Comparison of ENCODE assay signal across 11 cellular contexts in the genomic region with DNA sequence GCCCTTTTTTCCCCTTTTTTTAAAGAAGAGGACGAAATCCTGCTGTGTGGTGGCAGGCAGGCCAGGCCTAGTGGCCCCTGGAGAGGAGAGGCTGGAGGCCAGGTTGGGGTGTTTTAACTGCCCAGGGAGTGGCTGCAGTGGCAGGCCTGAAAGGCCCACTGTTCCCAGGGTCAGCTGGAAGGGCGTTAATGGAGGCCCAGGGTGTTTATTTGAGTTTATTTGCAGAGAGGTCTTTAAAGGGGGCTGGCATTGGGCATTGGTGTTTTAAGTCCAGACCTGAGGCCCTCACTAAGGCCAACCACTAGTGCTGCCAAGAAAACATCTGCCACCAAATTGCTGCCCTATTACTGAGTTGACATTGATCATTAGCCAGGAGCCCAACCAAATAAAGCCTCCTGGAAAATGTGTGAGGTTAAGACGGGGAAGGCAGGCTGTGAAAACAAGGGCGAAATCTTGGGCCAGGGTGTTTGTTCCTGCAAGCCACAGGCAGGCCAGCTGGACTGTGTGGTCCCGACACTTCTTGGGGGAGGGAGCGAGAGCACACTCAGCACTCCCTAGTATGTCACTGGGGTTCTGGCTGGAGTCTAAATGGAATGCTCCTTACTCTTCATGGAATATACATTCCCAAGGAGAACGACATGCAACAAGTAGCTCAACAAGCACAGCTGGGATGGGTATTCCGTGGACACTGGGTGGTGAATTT. TPM values are rescaled to one million over a fixed set of nuclear protein-coding genes. Genes with fewer than 3 reads are reported as not detected.
DNase-seq lines count a peak whose midpoint lies in the region; ATAC-seq and TF ChIP-seq lines count a peak whose summit lies in the region.
"Had no signal": no experiment of that assay in that cellular context is flagged by ENCODE, and none has a peak within 500 bp of the region (broad histone marks: within the 10 kb centered on the region; RNA-seq: fewer than 3 reads in every experiment).

No MANE protein-coding gene starts in this region.

- no peak overlapping the region for H2AFZ ChIP-seq in mesenchymal stem cell (ENCODE audit: low read depth, low read length)

- H3K4me2 ChIP-seq in mesenchymal stem cell (ENCODE audit: low read length, poor library complexity, severe bottlenecking): no peak overlapping the region

- no peak overlapping the region for H2AK5ac ChIP-seq in mesenchymal stem cell (ENCODE audit: low read length, severe bottlenecking)

- H3K9ac ChIP-seq in mesenchymal stem cell (ENCODE audit: low read length): peak overlapping the region; percentile 16

- 30 to 50% methylated on average over 8 of the region's 8 CpGs for WGBS in body of pancreas, 2 donors
- WGBS in mesenchymal stem cell: 74% methylated on average over 8 of the region's 8 CpGs

- no peak overlapping the region for H2BK5ac ChIP-seq in mesenchymal stem cell (ENCODE audit: low read depth, low read length, poor library complexity, severe bottlenecking)

- no peak overlapping the region for H2BK15ac ChIP-seq in mesenchymal stem cell (ENCODE audit: low read depth, poor library complexity, severe bottlenecking)

- H2BK120ac ChIP-seq in mesenchymal stem cell (ENCODE audit: low read depth, low read length): no peak overlapping the region

- H3K27ac ChIP-seq in body of pancreas: peak overlapping the region; percentile 80 to 100 (median 98)
- peak overlapping the region; percentile 55 for H3K27ac ChIP-seq in mesenchymal stem cell (ENCODE audit: low read length, poor library complexity, severe bottlenecking)

- H3K9me3 ChIP-seq in body of pancreas (no peaks in the 10 kb centered on the region), mesenchymal stem cell (ENCODE audit: control insufficient read depth, low read length) (no peaks in the 10 kb centered on the region)

- H3K4ac ChIP-seq in mesenchymal stem cell (ENCODE audit: low read depth in 1 of 2, low read length in 2 of 2): no peak overlapping the region

- no peak overlapping the region for H2BK12ac ChIP-seq in mesenchymal stem cell (ENCODE audit: low read length in 2 of 2)

- H4K8ac ChIP-seq in mesenchymal stem cell (ENCODE audit: low read length): no peak overlapping the region

- H3K18ac ChIP-seq in mesenchymal stem cell (ENCODE audit: low read depth in 1 of 2, low read length in 2 of 2): peak overlapping the region in 1 of 2 experiments; percentile 28

- H3K79me1 ChIP-seq in mesenchymal stem cell (replicated peaks; ENCODE audit: low read length, poor library complexity, severe bottlenecking): peaks cover 12% of the 10 kb centered on the region

- ATAC-seq in body of pancreas: peak; percentile 25
- ATAC-seq in HG03280 (IDR thresholded peaks at IDR 0.05; ENCODE audit: unreplicated experiment): no peak
- ATAC-seq in GM19467 (IDR thresholded peaks at IDR 0.05; ENCODE audit: unreplicated experiment): no peak
- ATAC-seq in HG02642 (IDR thresholded peaks at IDR 0.05; ENCODE audit: poor library complexity, unreplicated experiment): no peak

- H3K4me3 ChIP-seq in body of pancreas: no peak overlapping the region
- peak overlapping the region in 1 of 2 experiments; percentile 34 for H3K4me3 ChIP-seq in mesenchymal stem cell (ENCODE audit: insufficient read depth in 1 of 2, low read depth in 1 of 2, low read length in 2 of 2)
- H3K4me3 ChIP-seq: lung had no signal

- H3K14ac ChIP-seq in mesenchymal stem cell (ENCODE audit: low read length in 2 of 2): no peak overlapping the region

- TF ChIP-seq POLR2A in body of pancreas (IDR thresholded peaks at IDR 0.05): no peak

- H3K4me1 ChIP-seq in body of pancreas (peaks cover 70% of the 10 kb centered on the region), mesenchymal stem cell (ENCODE audit: control insufficient read depth, insufficient read depth, low read depth, low read length) (peaks cover 30% of the 10 kb centered on the region)

- H3K36me3 ChIP-seq in body of pancreas (replicated peaks in 1 of 2; ENCODE audit: insufficient read depth in 1 of 2, low read depth in 2 of 2) (no peaks in the 10 kb centered on the region), mesenchymal stem cell (ENCODE audit: control insufficient read depth in 1 of 2, insufficient read depth in 2 of 2, low read depth in 1 of 2, low read length in 2 of 2) (peaks cover 17 to 19% of the 10 kb centered on the region in 2 experiments)

- intact Hi-C loops in body of pancreas (cut with DNase I): loop anchor here (5.0 kb wide), 2 partner anchors 47 to 123 kb away; no protein-coding TSS in a partner anchor

- H3K27me3 ChIP-seq in body of pancreas (no peaks in the 10 kb centered on the region), mesenchymal stem cell (ENCODE audit: control insufficient read depth in 1 of 2, insufficient read depth in 1 of 2, low read length in 2 of 2) (no peaks in the 10 kb centered on the region)

- no peak overlapping the region for H3K23ac ChIP-seq in mesenchymal stem cell (ENCODE audit: low read length in 2 of 2)

- TF ChIP-seq CTCF in body of pancreas (IDR thresholded peaks at IDR 0.05): peak in 1 of 7 experiments; percentile 13

- no peak overlapping the region for H4K91ac ChIP-seq in mesenchymal stem cell (ENCODE audit: low read length)

- DNase-seq in NCI-H146 (lab: John Stamatoyannopoulos, UW) (peak; percentile 51), NCI-H146 treated with DMSO at 0.1 percent for 48 hours (lab: John Stamatoyannopoulos, UW; ENCODE audit: unreplicated experiment) (no peak), body of pancreas (peak; percentile 71 to 88 (median 82)), mesenchymal stem cell (peak; percentile 51), superior temporal gyrus (ENCODE audit: extremely low spot score) (peak; percentile 29)
- DNase-seq: 8988T, activated gamma-delta T cell treated with Interleukin-2 at 50 U/mL for 16 hours had no signal

RNA-seq across cellular contexts. Expression of a gene that starts 5.1 kb away (rescaled TPM):
- 10 to 100 TPM; 28.0 to 41.0 TPM for total RNA-seq in body of pancreas
- 19.8 TPM for polyA plus RNA-seq in mesenchymal stem cell (2013, experiment 1 of 2)
- 17.8 TPM for polyA plus RNA-seq in mesenchymal stem cell (2013, experiment 2 of 2)
